In the genomic region with DNA sequence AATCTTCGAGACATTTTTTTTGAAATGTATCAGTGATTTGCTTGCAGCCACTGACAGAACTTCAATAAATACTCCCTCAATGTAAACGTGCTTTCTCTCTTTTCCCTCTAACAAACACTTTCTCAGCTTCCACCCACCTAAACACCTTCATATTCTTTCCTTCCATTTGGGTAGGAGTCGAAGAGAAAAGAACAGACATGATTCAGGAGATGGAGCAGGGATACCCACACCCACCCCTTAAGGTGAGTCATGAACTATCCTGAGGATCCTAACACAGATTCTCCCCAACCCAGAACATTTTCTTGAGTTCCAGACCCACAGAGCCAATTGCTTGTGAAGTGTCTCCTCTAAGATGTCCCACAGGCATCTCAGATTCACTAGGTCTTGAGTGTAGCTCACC, we compare ENCODE assay signal across 16 cellular contexts.
DNase-seq lines count a peak whose midpoint lies in the region; ATAC-seq lines count a peak whose summit lies in the region.
"Had no signal": no experiment of that assay in that cellular context is flagged by ENCODE, and none has a peak within 500 bp of the region (broad histone marks: within the 10 kb centered on the region; RNA-seq: fewer than 3 reads in every experiment).

No MANE protein-coding gene starts in this region.

- no peak overlapping the region for H3K4me3 Mint-ChIP-seq in stimulated activated memory B cell treated with anti-CD40 and anti-IgM and Interleukin-4, amounts not matched to agents 10 μg/mL and 1 μg/mL and 100 μg/mL, for 72 hours
- H3K4me3 Mint-ChIP-seq: CD14-positive monocyte; CD4-positive, alpha-beta memory T cell; CD4-positive, CD25-positive, alpha-beta regulatory T cell; CD8-positive, alpha-beta memory T cell had no signal

- H3K4me1 Mint-ChIP-seq in stimulated activated memory B cell treated with anti-CD40 and anti-IgM and Interleukin-4, amounts not matched to agents 10 μg/mL and 1 μg/mL and 100 μg/mL, for 72 hours = no peaks in the 10 kb centered on the region
- H3K4me1 Mint-ChIP-seq: CD14-positive monocyte; CD4-positive, alpha-beta memory T cell; CD4-positive, CD25-positive, alpha-beta regulatory T cell; CD8-positive, alpha-beta memory T cell had no signal

- no peak for ATAC-seq in GM21515 (IDR thresholded peaks at IDR 0.05; ENCODE audit: unreplicated experiment)
- no peak for ATAC-seq in HG02973 (IDR thresholded peaks at IDR 0.05; ENCODE audit: unreplicated experiment)
- no peak for ATAC-seq in stimulated activated memory B cell treated with anti-CD40 and anti-IgM and Interleukin-4, amounts not matched to agents 10 μg/mL and 1 μg/mL and 100 μg/mL, for 72 hours

- DNase-seq in inferior parietal cortex (ENCODE audit: extremely low spot score) = peak; percentile 28
- peak; percentile 61 for DNase-seq in putamen (ENCODE audit: low spot score)
- DNase-seq: 8988T; ACHN; BE2C; C1 segment of cervical spinal cord; CD4-positive, alpha-beta memory T cell; CD4-positive, CD25-positive, alpha-beta regulatory T cell; CD8-positive, alpha-beta memory T cell; COR-L47; DMS79 treated with DMSO at 0.1 percent for 48 hours; GF-D8 had no signal

- no peak overlapping the region for H3K27ac Mint-ChIP-seq in stimulated activated memory B cell treated with anti-CD40 and anti-IgM and Interleukin-4, amounts not matched to agents 10 μg/mL and 1 μg/mL and 100 μg/mL, for 72 hours
- H3K27ac Mint-ChIP-seq: CD14-positive monocyte; CD4-positive, alpha-beta memory T cell; CD8-positive, alpha-beta memory T cell had no signal

- no peaks in the 10 kb centered on the region for H3K36me3 Mint-ChIP-seq in stimulated activated memory B cell treated with anti-CD40 and anti-IgM and Interleukin-4, amounts not matched to agents 10 μg/mL and 1 μg/mL and 100 μg/mL, for 72 hours
- H3K36me3 Mint-ChIP-seq: CD14-positive monocyte; CD4-positive, CD25-positive, alpha-beta regulatory T cell; CD8-positive, alpha-beta memory T cell had no signal

- H3K27me3 Mint-ChIP-seq in stimulated activated memory B cell treated with anti-CD40 and anti-IgM and Interleukin-4, amounts not matched to agents 10 μg/mL and 1 μg/mL and 100 μg/mL, for 72 hours = no peaks in the 10 kb centered on the region
- H3K27me3 Mint-ChIP-seq: CD4-positive, alpha-beta memory T cell; CD4-positive, CD25-positive, alpha-beta regulatory T cell had no signal

- peaks cover 6% of the 10 kb centered on the region for H3K9me3 Mint-ChIP-seq in stimulated activated memory B cell treated with anti-CD40 and anti-IgM and Interleukin-4, amounts not matched to agents 10 μg/mL and 1 μg/mL and 100 μg/mL, for 72 hours
